In the genomic region with DNA sequence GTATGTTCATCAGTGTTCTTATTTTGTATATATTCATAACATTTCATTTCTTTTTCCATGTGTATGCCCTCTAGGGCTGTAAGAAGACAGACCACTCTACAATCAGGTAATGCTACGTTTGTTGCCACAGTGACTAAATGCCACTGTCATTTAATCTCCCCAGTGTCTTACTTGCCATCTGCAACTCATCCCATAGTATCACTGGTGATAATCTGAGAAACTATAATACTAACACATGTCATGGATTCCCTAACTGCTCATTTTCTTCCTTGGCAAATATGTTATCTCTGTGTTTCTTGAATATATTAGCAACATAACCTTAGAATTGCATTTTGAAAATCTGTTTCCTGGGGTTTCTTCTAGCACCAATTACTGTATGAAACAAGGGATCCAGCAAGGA, we compare ENCODE assay signal across 12 cellular contexts. TPM values are rescaled to one million over a fixed set of nuclear protein-coding genes. Genes with fewer than 3 reads are reported as not detected.
"Had no signal": no experiment of that assay in that cellular context is flagged by ENCODE, and none has a peak within 500 bp of the region (broad histone marks: within the 10 kb centered on the region; RNA-seq: fewer than 3 reads in every experiment).

No MANE protein-coding gene starts in this region.

- H3K27ac Mint-ChIP-seq: HFFc6 had no signal

- H3K9me3 ChIP-seq: HAP-1 had no signal

- H3K36me3 ChIP-seq: HAP-1 had no signal

- DNase-seq: GM23248, GOT3, H7, HFFc6, IMR-90, KG1 had no signal

- H3K4me3 Mint-ChIP-seq: HFFc6 had no signal

- H3K9me3 Mint-ChIP-seq: HFFc6 had no signal

- H3K4me3 ChIP-seq: GM23248, HAP-1, K562 had no signal

- ATAC-seq: HCT116, K562 had no signal

- H3K9ac ChIP-seq: GM23248 had no signal

- H3K27ac ChIP-seq: GM23248, HL-60 had no signal

RNA-seq across cellular contexts. Expression of a gene that starts 57.8 kb away (rescaled TPM):
- total RNA-seq: GM23248, H4, H7, HFFc6, HT1080, IMR-90, K562 had no signal
